19 cellular contexts compared by ENCODE assay signal in genomic region chr3:38985581-38985980, GRCh38.
A peak's percentile ranks its signal among the peaks of the same experiment; 100 is the strongest.
DNase-seq lines count a peak whose midpoint lies in the region; ATAC-seq and TF ChIP-seq lines count a peak whose summit lies in the region.
"Had no signal": no experiment of that assay in that cellular context is flagged by ENCODE, and none has a peak within 500 bp of the region (broad histone marks: within the 10 kb centered on the region; RNA-seq: fewer than 3 reads in every experiment).

No MANE protein-coding gene starts in this region.

- H2AFZ ChIP-seq in SK-N-SH (ENCODE audit: low read depth) (no peak overlapping the region), smooth muscle cell (ENCODE audit: low read depth) (no peak overlapping the region)
- H2AFZ ChIP-seq: neural progenitor cell had no signal

- no peak overlapping the region for H3K4me2 ChIP-seq in SK-N-SH
- H3K4me2 ChIP-seq in smooth muscle cell: peak overlapping the region; percentile 34
- H3K4me2 ChIP-seq: KMS-11, neural progenitor cell had no signal

- POLR2A ChIA-PET in SK-N-SH (lab: Yijun Ruan, JAX): no interaction called here

- no peak for ATAC-seq in SK-N-SH treated with all-trans-retinoic acid at 6 μM for 48 hours
- ATAC-seq in HG02885 (IDR thresholded peaks at IDR 0.05; ENCODE audit: poor library complexity, unreplicated experiment): no peak
- ATAC-seq in GM21528 (IDR thresholded peaks at IDR 0.05; ENCODE audit: low FRiP score, unreplicated experiment): no peak
- ATAC-seq in GM21447 (IDR thresholded peaks at IDR 0.05; ENCODE audit: unreplicated experiment): no peak
- ATAC-seq: left ventricle myocardium superior, Right ventricle myocardium inferior had no signal

- H4K20me1 ChIP-seq in SK-N-SH (ENCODE audit: insufficient read depth): no peaks in the 10 kb centered on the region
- no peaks in the 10 kb centered on the region for H4K20me1 ChIP-seq in smooth muscle cell (ENCODE audit: low read depth)

- H3K4me3 ChIP-seq in SK-N-SH (ENCODE audit: low read depth in 2 of 2, low read length in 1 of 2) (no peak overlapping the region), adipocyte (ENCODE audit: low read length) (peak overlapping the region; percentile 18), fibroblast of villous mesenchyme (ENCODE audit: low read depth, low read length) (no peak overlapping the region), smooth muscle cell (no peak overlapping the region)
- H3K4me3 ChIP-seq: colonic mucosa, neural progenitor cell had no signal

- H3K36me3 ChIP-seq in SK-N-SH (replicated peaks in 1 of 2; ENCODE audit: control insufficient read depth in 1 of 2, insufficient read depth in 2 of 2, low read length in 1 of 2) (no peaks in the 10 kb centered on the region), adipocyte (ENCODE audit: control insufficient read depth, insufficient read depth, low read length, severe bottlenecking) (no peaks in the 10 kb centered on the region), smooth muscle cell (ENCODE audit: low read depth) (no peaks in the 10 kb centered on the region)
- H3K36me3 ChIP-seq: colonic mucosa, neural progenitor cell had no signal

- H3K79me2 ChIP-seq in SK-N-SH (ENCODE audit: insufficient read depth) (no peaks in the 10 kb centered on the region), smooth muscle cell (ENCODE audit: low read depth) (no peaks in the 10 kb centered on the region)

- H3K27ac ChIP-seq in SK-N-SH (ENCODE audit: low read depth in 2 of 2, low read length in 1 of 2): peak overlapping the region in 1 of 2 experiments; percentile 49; a peak in 2 of 4 replicates
- peak overlapping the region; percentile 94 for H3K27ac ChIP-seq in smooth muscle cell (ENCODE audit: low read depth)
- H3K27ac ChIP-seq: 22Rv1, colonic mucosa, KMS-11, neural progenitor cell had no signal

- no peaks in the 10 kb centered on the region for H3K9me2 ChIP-seq in SK-N-SH

- no peaks in the 10 kb centered on the region for H3K9me3 ChIP-seq in SK-N-SH
- no peaks in the 10 kb centered on the region for H3K9me3 ChIP-seq in adipocyte (ENCODE audit: control insufficient read depth, low read length)
- no peaks in the 10 kb centered on the region for H3K9me3 ChIP-seq in smooth muscle cell (replicated peaks; ENCODE audit: low read depth)
- H3K9me3 ChIP-seq: colonic mucosa had no signal

- no peak for TF ChIP-seq RAD21 in SK-N-SH (IDR thresholded peaks at IDR 0.05; ENCODE audit: low read length)

- H3F3A ChIP-seq in SK-N-SH (replicated peaks; ENCODE audit: insufficient read depth) (no peaks in the 10 kb centered on the region), smooth muscle cell (ENCODE audit: low read depth) (no peaks in the 10 kb centered on the region)

- no peak overlapping the region for H3K9ac ChIP-seq in SK-N-SH
- H3K9ac ChIP-seq in adipocyte (ENCODE audit: low read length): no peak overlapping the region
- peak overlapping the region; percentile 76 for H3K9ac ChIP-seq in smooth muscle cell (ENCODE audit: low read depth)
- H3K9ac ChIP-seq: KMS-11, neural progenitor cell had no signal

- H3K27me3 ChIP-seq in SK-N-SH (ENCODE audit: insufficient read depth) (no peaks in the 10 kb centered on the region), adipocyte (replicated peaks; ENCODE audit: control insufficient read depth, insufficient read depth, low read length) (no peaks in the 10 kb centered on the region), smooth muscle cell (ENCODE audit: low read depth) (no peaks in the 10 kb centered on the region)
- H3K27me3 ChIP-seq: colonic mucosa, neural progenitor cell had no signal

- no peak for TF ChIP-seq EP300 in SK-N-SH (IDR thresholded peaks at IDR 0.05; ENCODE audit: borderline replicate concordance in 1 of 2, low read depth in 1 of 2, low read length in 1 of 2)

- TF ChIP-seq CTCF in SK-N-SH (IDR thresholded peaks at IDR 0.05) (no peak), fibroblast of villous mesenchyme (IDR thresholded peaks at IDR 0.05; ENCODE audit: insufficient read depth, low read depth, low read length) (no peak), smooth muscle cell (IDR thresholded peaks at IDR 0.05; ENCODE audit: borderline replicate concordance, insufficient read depth, poor library complexity, severe bottlenecking) (no peak)

- CTCF ChIA-PET in SK-N-SH (lab: Yijun Ruan, JAX): interaction anchor here (1.2 to 1.5 kb wide), 3 partner anchors 14 to 170 kb away, joined by 3 to 7 read pairs (median 3); partner anchors contain the start of gene SCN10A

- H3K4me1 ChIP-seq in SK-N-SH (ENCODE audit: control insufficient read depth in 1 of 2, insufficient read depth in 2 of 2, low read depth in 1 of 2, low read length in 1 of 2) (peaks cover 0 to 2% of the 10 kb centered on the region in 2 experiments; a peak in 2 of 4 replicates), adipocyte (ENCODE audit: control insufficient read depth, insufficient read depth, low read length) (peaks cover 21% of the 10 kb centered on the region), smooth muscle cell (ENCODE audit: low read depth) (peaks cover 7% of the 10 kb centered on the region)
- H3K4me1 ChIP-seq: colonic mucosa had no signal

- no peak for DNase-seq in SK-N-SH
- peak; percentile 27 for DNase-seq in adipocyte (ENCODE audit: low read depth)
- peak; percentile 53 for DNase-seq in fibroblast of villous mesenchyme (ENCODE audit: low read depth)
- DNase-seq in smooth muscle cell (lab: John Stamatoyannopoulos, UW; ENCODE audit: unreplicated experiment): no peak
- DNase-seq: activated CD4-positive, alpha-beta T cell treated with anti-CD3 and anti-CD28 coated beads, Interleukin-2, amount 10 ng/mL, durations not matched to agents 24 days and 14 days; activated naive CD4-positive, alpha-beta T cell; colonic mucosa; left ventricle myocardium superior; NCI-H1048; NCI-H524 treated with DMSO at 0.1 percent for 48 hours; stimulated activated CD4-positive, alpha-beta T cell treated with anti-CD3 and anti-CD28 coated beads, Interleukin-12 subunit alpha, Interleukin-12 subunit beta, amount 100 ng/mL, for 4 hours had no signal

TF ChIP-seq in SK-N-SH, 30 proteins besides CTCF, POLR2A, EP300 and RAD21:
- TF ChIP-seq MEF2A (IDR thresholded peaks at IDR 0.05; ENCODE audit: borderline replicate concordance, low read depth) (0 out of 2 replicates have a peak, but pooled peaks have one; percentile 28), USF1 (IDR thresholded peaks at IDR 0.05; ENCODE audit: borderline replicate concordance, low read depth) (no peak)

TF ChIP-seq in SK-N-SH treated with all-trans-retinoic acid at 6 μM for 48 hours, 23 proteins besides CTCF, POLR2A, EP300 and RAD21 (continues in another document):
- TF ChIP-seq TCF4 (CRISPR knock-in tag; IDR thresholded peaks at IDR 0.05; ENCODE audit: borderline replicate concordance) (no peak), ZC3H10 (CRISPR knock-in tag; IDR thresholded peaks at IDR 0.05) (no peak), GLIS3 (CRISPR knock-in tag; IDR thresholded peaks at IDR 0.05) (no peak), ESRRG (CRISPR knock-in tag; IDR thresholded peaks at IDR 0.05) (no peak), CREB5 (CRISPR knock-in tag; IDR thresholded peaks at IDR 0.05; ENCODE audit: low read depth) (no peak), PATZ1 (CRISPR knock-in tag; IDR thresholded peaks at IDR 0.05; ENCODE audit: borderline replicate concordance) (no peak), CSRNP3 (CRISPR knock-in tag; IDR thresholded peaks at IDR 0.05) (no peak)

Comparison
In these comparisons a context has a peak if more than half of its experiments do, and no peak if none do; other contexts are left out.
1. DNase-seq: peak in adipocyte (single experiment) and fibroblast of villous mesenchyme (single experiment); none in SK-N-SH (single experiment) and smooth muscle cell (single experiment).